22 cellular contexts compared by ENCODE assay signal in the genomic region with DNA sequence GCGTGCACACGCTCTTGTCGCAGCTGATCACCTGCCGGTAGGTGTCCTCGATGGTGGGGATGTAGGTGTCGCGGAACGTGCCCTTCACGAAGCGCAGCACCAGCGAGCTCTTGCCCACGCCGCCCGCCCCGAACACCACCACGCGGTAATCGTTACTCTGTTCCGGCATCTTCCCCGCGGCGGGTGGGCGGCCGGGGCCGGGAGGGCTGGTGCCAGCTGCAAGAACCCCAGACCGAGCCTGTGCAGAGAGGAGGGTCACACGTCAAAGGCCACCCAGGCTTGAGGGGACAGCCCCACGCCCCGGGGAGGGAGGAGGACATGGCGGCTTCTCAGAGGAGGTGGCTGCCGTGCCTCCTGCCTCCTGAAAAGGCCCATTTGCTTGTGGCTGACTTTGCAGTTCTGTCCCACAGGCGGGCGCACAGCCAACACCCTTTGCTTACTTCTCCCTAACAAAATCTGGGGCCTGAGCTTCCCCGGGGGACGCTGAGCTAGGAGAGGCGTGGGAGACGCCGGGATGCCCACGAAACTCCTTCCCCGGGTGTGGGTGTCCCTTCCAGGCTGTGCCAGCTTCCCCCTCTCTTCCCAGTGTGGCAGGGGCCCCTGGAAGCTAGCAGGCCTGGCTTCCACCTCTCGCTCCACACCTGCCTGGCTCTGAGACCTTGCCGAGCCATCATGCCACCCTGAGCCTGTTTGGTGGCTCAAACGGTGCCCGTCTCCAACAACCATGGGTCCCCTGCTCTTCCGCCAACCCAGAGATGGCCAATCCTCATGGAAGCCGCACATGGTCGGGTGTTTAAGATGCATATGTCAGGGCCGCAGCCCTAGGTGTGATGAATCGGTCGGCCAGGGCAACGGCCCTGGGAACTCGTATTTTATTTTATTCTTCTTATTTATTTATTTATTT. TPM values are rescaled to one million over a fixed set of nuclear protein-coding genes. Genes with fewer than 3 reads are reported as not detected.
"Had no signal": no experiment of that assay in that cellular context is flagged by ENCODE, and none has a peak within 500 bp of the region (broad histone marks: within the 10 kb centered on the region; RNA-seq: fewer than 3 reads in every experiment).

No MANE protein-coding gene starts in this region.

- ATAC-seq: activated CD8-positive, alpha-beta T cell treated with anti-CD3 and anti-CD28 coated beads, Interleukin-2, amount 10 ng/mL, durations not matched to agents 7 days and 5 days; activated naive CD4-positive, alpha-beta T cell treated with anti-CD3 and anti-CD28 coated beads, Interleukin-2, amount 50 U/mL, for 72 hours; activated naive CD8-positive, alpha-beta T cell treated with anti-CD3 and anti-CD28 coated beads, Interleukin-2, amount 50 U/mL, for 24 hours; WTC11 had no signal

- H3K36me3 ChIP-seq: Peyer's patch had no signal

- DNase-seq: activated CD4-positive, alpha-beta T cell treated with anti-CD3 and anti-CD28 coated beads for 48 hours; activated CD4-positive, alpha-beta T cell treated with anti-CD3 and anti-CD28 coated beads, Interleukin-2, amount 50 U/mL, for 4 hours; activated CD4-positive, CD25-positive, alpha-beta regulatory T cell treated with anti-CD3 and anti-CD28 coated beads, Interleukin-2, amount 50 U/mL, for 72 hours; activated CD8-positive, alpha-beta memory T cell treated with anti-CD3 and anti-CD28 coated beads, Interleukin-2, amount 50 U/mL, for 48 hours; activated CD8-positive, alpha-beta T cell treated with anti-CD3 and anti-CD28 coated beads, Interleukin-2, amount 10 ng/mL, durations not matched to agents 7 days and 5 days; activated naive CD4-positive, alpha-beta T cell; activated naive CD8-positive, alpha-beta T cell treated with anti-CD3 and anti-CD28 coated beads, Interleukin-2, amount 50 U/mL, for 24 hours; activated T-cell treated with anti-CD3 and anti-CD28 coated beads, Interleukin-2, amount 50 U/mL, for 1 hour; amniotic stem cell; Karpas-422; MM.1S; NCI-H1105; NCI-H1436; NCI-H1694 treated with DMSO at 0.1 percent for 48 hours; NCI-H2029 treated with DMSO at 0.1 percent for 48 hours; NCI-H345; NCI-H510A; NCI-H69; Peyer's patch had no signal

- H3K27ac ChIP-seq: Peyer's patch, SK-N-MC had no signal

- H3K4me3 ChIP-seq: Peyer's patch, SK-N-MC had no signal

RNA-seq across cellular contexts. Expression of a gene that starts 3.3 kb away (rescaled TPM):
- total RNA-seq: activated CD8-positive, alpha-beta T cell treated with anti-CD3 and anti-CD28 coated beads, Interleukin-2, amount 10 ng/mL, durations not matched to agents 7 days and 5 days had no signal
